10 cellular contexts compared by ENCODE assay signal in the genomic region with DNA sequence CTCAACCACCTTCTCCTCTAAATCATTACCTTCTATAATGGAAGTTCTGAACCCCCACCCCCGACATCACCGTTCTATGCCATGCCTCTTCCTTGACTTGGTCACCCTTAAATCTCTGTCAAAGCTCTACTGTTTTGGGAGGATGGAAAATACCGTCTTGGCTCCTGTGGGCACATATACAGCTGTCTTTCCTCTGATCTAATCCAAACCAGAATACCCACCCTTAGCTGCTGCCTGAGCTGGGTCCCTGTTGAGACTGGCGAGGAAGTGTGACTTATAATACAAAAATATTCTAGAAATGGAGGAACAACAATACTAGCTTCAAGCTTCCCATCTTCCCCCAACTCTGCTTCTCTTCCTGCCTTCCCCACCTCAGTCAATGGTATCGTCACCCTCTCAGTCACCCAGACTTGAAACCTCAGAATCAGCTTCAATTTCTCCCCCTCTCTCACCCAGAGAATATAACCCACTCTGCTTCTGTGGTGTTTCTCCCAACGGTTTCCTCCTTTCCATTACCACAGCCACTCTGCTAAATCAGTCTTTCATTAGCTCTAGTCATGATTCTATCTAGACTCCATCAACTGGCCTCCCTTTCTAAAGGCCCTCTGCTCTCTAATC. TPM values are rescaled to one million over a fixed set of nuclear protein-coding genes. Genes with fewer than 3 reads are reported as not detected.
DNase-seq lines count a peak whose midpoint lies in the region; ATAC-seq, FAIRE-seq and TF ChIP-seq lines count a peak whose summit lies in the region.
"Had no signal": no experiment of that assay in that cellular context is flagged by ENCODE, and none has a peak within 500 bp of the region (broad histone marks: within the 10 kb centered on the region; RNA-seq: fewer than 3 reads in every experiment).

No MANE protein-coding gene starts in this region.

- peak overlapping the region; percentile 67 for H3K4me3 ChIP-seq in BLaER1
- no peak overlapping the region for H3K4me3 ChIP-seq in K562

- TF ChIP-seq EP300 in K562 (IDR thresholded peaks at IDR 0.05; ENCODE audit: low read length) = no peak

- TF ChIP-seq POLR2A in GM19099 (IDR thresholded peaks at IDR 0.05; ENCODE audit: extremely low read depth, insufficient read length, low read depth) = peak; percentile 11
- TF ChIP-seq POLR2A in K562 (conservative IDR thresholded peaks at IDR 0.05) = no peak

- no peak for TF ChIP-seq RAD21 in K562 (CRISPR knock-in tag; conservative IDR thresholded peaks at IDR 0.05 in 1 of 2, IDR thresholded peaks at IDR 0.05 in 1 of 2)

- BruUV-seq in K562 (replicated peaks; lab: Mats Ljungman, UMichigan) = no TSS peak

- H3K27ac ChIP-seq in BLaER1 = peak overlapping the region; percentile 78
- H3K27ac ChIP-seq in K562 (ENCODE audit: extremely low read depth, low read depth, low read length) = peak overlapping the region; percentile 65

- H3K27me3 ChIP-seq in BLaER1 (peaks cover 81% of the 10 kb centered on the region), K562 (ENCODE audit: control insufficient read depth in 2 of 2, insufficient read depth in 2 of 2, low read length in 2 of 2) (no peaks in the 10 kb centered on the region)

- H3K9me3 ChIP-seq in BLaER1 = no peaks in the 10 kb centered on the region
- no peaks in the 10 kb centered on the region for H3K9me3 ChIP-seq in K562 (replicated peaks; ENCODE audit: control insufficient read depth, insufficient read depth, low read depth, low read length)

- intact Hi-C loops in K562 (cut with micrococcal nuclease) = no loop called here

- H2AFZ ChIP-seq in K562 (ENCODE audit: low read depth, low read length) = peak overlapping the region; percentile 94

- POLR2A ChIA-PET in K562 (lab: Yijun Ruan, JAX) = interaction anchor here (0.6 kb wide), 1 partner anchor 189 kb away, joined by 3 read pairs; the partner anchor contains the start of gene ITGB1BP2

- DNase-seq in K562 (ENCODE audit: extremely low read depth in 1 of 4, low spot score in 3 of 4) (no peak), medulla oblongata (ENCODE audit: extremely low spot score) (no peak), NK-92 (lab: John Stamatoyannopoulos, UW; ENCODE audit: unreplicated experiment) (no peak), mucosa of gallbladder (ENCODE audit: low spot score) (no peak), NCI-H1417 treated with DMSO at 0.1 percent for 48 hours (lab: John Stamatoyannopoulos, UW) (no peak)
- DNase-seq: amniotic stem cell had no signal

- peak overlapping the region; percentile 72 for H3K9ac ChIP-seq in BLaER1
- H3K9ac ChIP-seq in K562 (ENCODE audit: insufficient read depth in 1 of 2, low read depth in 2 of 2, low read length in 2 of 2) = peak overlapping the region in 1 of 2 experiments; percentile 63; a peak in 2 of 4 replicates

- peaks cover 7% of the 10 kb centered on the region; the same call in 2 of the 3 replicates for H3K79me2 ChIP-seq in K562 (ENCODE audit: control insufficient read depth, insufficient read depth, low read length)

- H4K20me1 ChIP-seq in BLaER1 (no peaks in the 10 kb centered on the region), K562 (replicated peaks; ENCODE audit: control insufficient read depth, insufficient read depth, low read length) (no peaks in the 10 kb centered on the region)

- FAIRE-seq in K562 (lab: Jason Lieb, UNC) = no peak

- H3K9me1 ChIP-seq in K562 (ENCODE audit: control insufficient read depth, insufficient read depth, low read length) = no peaks in the 10 kb centered on the region

- H3K4me2 ChIP-seq in BLaER1 = peak overlapping the region; percentile 86
- H3K4me2 ChIP-seq in K562 (ENCODE audit: insufficient read depth, low read length) = peak overlapping the region; percentile 88

- peaks cover 55% of the 10 kb centered on the region for H3K4me1 ChIP-seq in BLaER1
- peaks cover 19 to 51% of the 10 kb centered on the region in 2 experiments for H3K4me1 ChIP-seq in K562 (replicated peaks in 1 of 2; ENCODE audit: control insufficient read depth in 2 of 2, insufficient read depth in 2 of 2, low read length in 2 of 2)

- no peak for TF ChIP-seq CTCF in K562 (IDR thresholded peaks at IDR 0.05 in 2 of 3, conservative IDR thresholded peaks at IDR 0.05 in 1 of 3; ENCODE audit: insufficient read depth in 2 of 3, low read depth in 1 of 3, low read length in 3 of 3)

- WGBS in K562 (ENCODE audit: insufficient coverage, low coverage, missing lambda C conversion rate) = 43% methylated on average over 6 of the region's 6 CpGs

- CTCF ChIA-PET in K562 (lab: Yijun Ruan, JAX; ENCODE audit: low intra/inter-chr PET ratio) = no interaction called here

- ATAC-seq in HG03432 (IDR thresholded peaks at IDR 0.05; ENCODE audit: unreplicated experiment) = peak; percentile 32
- ATAC-seq in K562 = no peak

- in situ Hi-C loops in K562 (cut with MboI) = no loop called here

- no peaks in the 10 kb centered on the region; the same call in 1 of the 2 replicates for H3K36me3 ChIP-seq in BLaER1
- H3K36me3 ChIP-seq in K562 (ENCODE audit: control insufficient read depth, insufficient read depth, low read length) = no peaks in the 10 kb centered on the region

RNA-seq across cellular contexts. Expression of gene IL2RG, which starts 0.6 kb away (rescaled TPM):
- total RNA-seq in K562 (2011; cell fraction: chromatin; rRNA removed; ENCODE audit: low replicate concordance) = 48.6 and 70.4 TPM in 2 replicates
- total RNA-seq in K562 (2011; cell fraction: nucleolus; rRNA removed) = 91.1 and 92.7 TPM in 2 replicates
- 80.5 and 94.1 TPM in 2 replicates for total RNA-seq in K562 (2011; cell fraction: nucleoplasm; rRNA removed)
- total RNA-seq in K562 (2014; rRNA removed) = 5.5 and 7.5 TPM in 2 replicates
- 9.7 and 11.4 TPM in 2 replicates for total RNA-seq in K562 (2014; rRNA removed; fragmentation: Illumina TruSeq; extraction: Trizol)
- total RNA-seq in K562 (2015; rRNA removed; fragmentation: Illumina TruSeq; extraction: Trizol) = 6.1 and 7.5 TPM in 2 replicates
- 18.0 and 19.7 TPM in 2 replicates for total RNA-seq in K562 (2021)
- polyA plus RNA-seq in K562 (2011; rRNA removed) = 43.0 and 55.4 TPM in 2 replicates
- polyA plus RNA-seq in K562 (2011; cell fraction: cytosol; rRNA removed) = 91.9 and 138 TPM in 2 replicates
- polyA plus RNA-seq in K562 (2011; cell fraction: nucleus; rRNA removed) = 29.1 and 32.6 TPM in 2 replicates
- polyA plus RNA-seq in K562 (2012) = 17.7 and 27.6 TPM in 2 replicates
- 45.8 and 52.7 TPM in 2 replicates for polyA plus RNA-seq in K562 (2014; fragmentation: Illumina TruSeq; extraction: Trizol)
- polyA plus RNA-seq in K562 (2014; fragmentation: Nextera tagmentation; extraction: Ambion mirVana) = 10 to 100 TPM; 17.4 to 27.4 TPM
- polyA plus RNA-seq in K562 (2014; rRNA removed) = 23.9 and 25.8 TPM in 2 replicates
- 26.0 and 31.9 TPM in 2 replicates for polyA minus RNA-seq in K562 (2011; rRNA and poly(A)+ RNA removed)
- polyA minus RNA-seq in K562 (2011; cell fraction: cytosol; rRNA and poly(A)+ RNA removed) = 13.8 and 14.3 TPM in 2 replicates
- 5.9 and 9.1 TPM in 2 replicates for polyA minus RNA-seq in K562 (2011; cell fraction: nucleus; rRNA and poly(A)+ RNA removed)
- total RNA-seq in mucosa of gallbladder = 8.9 TPM

RNA-seq across cellular contexts. Expression of gene CXorf65, which starts 5.4 kb away (rescaled TPM):
- 2.9 and 8.8 TPM in 2 replicates for total RNA-seq in K562 (2011; cell fraction: chromatin; rRNA removed; ENCODE audit: low replicate concordance)
- 2.9 and 4.3 TPM in 2 replicates for total RNA-seq in K562 (2011; cell fraction: nucleolus; rRNA removed)
- 3.2 and 7.9 TPM in 2 replicates for total RNA-seq in K562 (2011; cell fraction: nucleoplasm; rRNA removed)
- total RNA-seq in K562 (2014; rRNA removed) = 2.9 and 3.1 TPM in 2 replicates
- total RNA-seq in K562 (2014; rRNA removed; fragmentation: Illumina TruSeq; extraction: Trizol) = 2.4 and 3.0 TPM in 2 replicates
- total RNA-seq in K562 (2015; rRNA removed; fragmentation: Illumina TruSeq; extraction: Trizol) = 1.8 and 2.6 TPM in 2 replicates
- 1.8 and 2.0 TPM in 2 replicates for total RNA-seq in K562 (2021)
- 0.77 and 1.9 TPM in 2 replicates for polyA plus RNA-seq in K562 (2011; rRNA removed)
- 0.45 and 0.94 TPM in 2 replicates for polyA plus RNA-seq in K562 (2011; cell fraction: cytosol; rRNA removed)
- 2.4 TPM in 2 replicates for polyA plus RNA-seq in K562 (2011; cell fraction: nucleus; rRNA removed)
- 1.2 and 3.5 TPM in 2 replicates for polyA plus RNA-seq in K562 (2012)
- 1.4 TPM in 2 replicates for polyA plus RNA-seq in K562 (2014; fragmentation: Illumina TruSeq; extraction: Trizol)
- 1 to 10 TPM; 6.8 to 8.4 TPM for polyA plus RNA-seq in K562 (2014; fragmentation: Nextera tagmentation; extraction: Ambion mirVana)
- 0.36 and 3.9 TPM in 2 replicates for polyA plus RNA-seq in K562 (2014; rRNA removed)
- polyA minus RNA-seq in K562 (2011; rRNA and poly(A)+ RNA removed) = 0.88 TPM in 1 of 2 replicates, not detected in the other
- not detected in 2 replicates for polyA minus RNA-seq in K562 (2011; cell fraction: cytosol; rRNA and poly(A)+ RNA removed)
- 2.0 TPM in 1 of 2 replicates, not detected in the other for polyA minus RNA-seq in K562 (2011; cell fraction: nucleus; rRNA and poly(A)+ RNA removed)
- not detected for total RNA-seq in mucosa of gallbladder
- total RNA-seq: kidney epithelial cell had no signal

RNA-seq across cellular contexts. Expression of gene MED12, which starts 6.4 kb away (rescaled TPM):
- total RNA-seq in K562 (2011; cell fraction: chromatin; rRNA removed; ENCODE audit: low replicate concordance) = 282 and 395 TPM in 2 replicates
- total RNA-seq in K562 (2011; cell fraction: nucleolus; rRNA removed) = 116 and 125 TPM in 2 replicates
- 127 and 134 TPM in 2 replicates for total RNA-seq in K562 (2011; cell fraction: nucleoplasm; rRNA removed)
- total RNA-seq in K562 (2014; rRNA removed) (18.4 and 23.1 TPM in 2 replicates), K562 (2014; rRNA removed; fragmentation: Illumina TruSeq; extraction: Trizol) (7.7 and 8.6 TPM in 2 replicates), K562 (2015; rRNA removed; fragmentation: Illumina TruSeq; extraction: Trizol) (7.7 and 10.3 TPM in 2 replicates), K562 (2021) (47.3 and 49.7 TPM in 2 replicates), mucosa of gallbladder (43.2 TPM)
- polyA plus RNA-seq in K562 (2011; rRNA removed) (8.5 and 19.1 TPM in 2 replicates), K562 (2014; fragmentation: Illumina TruSeq; extraction: Trizol) (26.7 and 31.0 TPM in 2 replicates), K562 (2014; fragmentation: Nextera tagmentation; extraction: Ambion mirVana) (1 to 10 TPM; 1.6 to 2.8 TPM), K562 (2014; rRNA removed) (15.6 and 17.7 TPM in 2 replicates)
- 11.3 and 12.0 TPM in 2 replicates for polyA plus RNA-seq in K562 (2011; cell fraction: cytosol; rRNA removed)
- 149 and 177 TPM in 2 replicates for polyA plus RNA-seq in K562 (2011; cell fraction: nucleus; rRNA removed)
- 27.2 and 37.7 TPM in 2 replicates for polyA plus RNA-seq in K562 (2012)
- polyA minus RNA-seq in K562 (2011; rRNA and poly(A)+ RNA removed) = 26.7 and 27.1 TPM in 2 replicates
- polyA minus RNA-seq in K562 (2011; cell fraction: cytosol; rRNA and poly(A)+ RNA removed) = 51.0 and 53.6 TPM in 2 replicates
- 58.2 and 76.0 TPM in 2 replicates for polyA minus RNA-seq in K562 (2011; cell fraction: nucleus; rRNA and poly(A)+ RNA removed)

RNA-seq across cellular contexts. Expression of gene FOXO4, which starts 16.3 kb away (rescaled TPM):
- total RNA-seq in K562 (2011; cell fraction: chromatin; rRNA removed; ENCODE audit: low replicate concordance) = 3.0 and 4.6 TPM in 2 replicates
- 2.6 and 3.7 TPM in 2 replicates for total RNA-seq in K562 (2011; cell fraction: nucleolus; rRNA removed)
- 3.4 and 4.9 TPM in 2 replicates for total RNA-seq in K562 (2011; cell fraction: nucleoplasm; rRNA removed)
- total RNA-seq in K562 (2014; rRNA removed) (11.5 and 12.8 TPM in 2 replicates), K562 (2014; rRNA removed; fragmentation: Illumina TruSeq; extraction: Trizol) (7.6 and 8.7 TPM in 2 replicates), K562 (2015; rRNA removed; fragmentation: Illumina TruSeq; extraction: Trizol) (6.4 and 8.5 TPM in 2 replicates), K562 (2021) (23.6 and 26.6 TPM in 2 replicates), mucosa of gallbladder (42.3 TPM)
- polyA plus RNA-seq in K562 (2011; rRNA removed) (5.7 and 6.0 TPM in 2 replicates), K562 (2014; fragmentation: Illumina TruSeq; extraction: Trizol) (18.5 and 19.1 TPM in 2 replicates), K562 (2014; fragmentation: Nextera tagmentation; extraction: Ambion mirVana) (under 1 TPM; 0.13 to 0.14 TPM), K562 (2014; rRNA removed) (11.0 and 12.8 TPM in 2 replicates)
- 8.8 and 15.6 TPM in 2 replicates for polyA plus RNA-seq in K562 (2011; cell fraction: cytosol; rRNA removed)
- 4.5 and 8.3 TPM in 2 replicates for polyA plus RNA-seq in K562 (2011; cell fraction: nucleus; rRNA removed)
- polyA plus RNA-seq in K562 (2012) = 11.1 and 14.8 TPM in 2 replicates
- 2.8 TPM in 2 replicates for polyA minus RNA-seq in K562 (2011; rRNA and poly(A)+ RNA removed)
- 5.7 and 7.5 TPM in 2 replicates for polyA minus RNA-seq in K562 (2011; cell fraction: cytosol; rRNA and poly(A)+ RNA removed)
- 1.1 and 1.9 TPM in 2 replicates for polyA minus RNA-seq in K562 (2011; cell fraction: nucleus; rRNA and poly(A)+ RNA removed)

RNA-seq across cellular contexts. Expression of gene NLGN3, which starts 32.7 kb away (rescaled TPM):
- total RNA-seq in K562 (2011; cell fraction: chromatin; rRNA removed; ENCODE audit: low replicate concordance) = 5.1 and 6.6 TPM in 2 replicates
- 2.7 and 2.8 TPM in 2 replicates for total RNA-seq in K562 (2011; cell fraction: nucleolus; rRNA removed)
- total RNA-seq in K562 (2011; cell fraction: nucleoplasm; rRNA removed) = 2.7 and 4.0 TPM in 2 replicates
- total RNA-seq in K562 (2014; rRNA removed) = 0.05 and 0.12 TPM in 2 replicates
- 0.22 TPM in 2 replicates for total RNA-seq in K562 (2014; rRNA removed; fragmentation: Illumina TruSeq; extraction: Trizol)
- 0.23 and 0.25 TPM in 2 replicates for total RNA-seq in K562 (2015; rRNA removed; fragmentation: Illumina TruSeq; extraction: Trizol)
- total RNA-seq in K562 (2021) = 0.69 TPM in 2 replicates
- polyA plus RNA-seq in K562 (2011; rRNA removed) = 0.40 and 0.79 TPM in 2 replicates
- polyA plus RNA-seq in K562 (2011; cell fraction: cytosol; rRNA removed) = 0.53 and 0.58 TPM in 2 replicates
- 3.3 and 4.5 TPM in 2 replicates for polyA plus RNA-seq in K562 (2011; cell fraction: nucleus; rRNA removed)
- 0.35 and 1.5 TPM in 2 replicates for polyA plus RNA-seq in K562 (2012)
- polyA plus RNA-seq in K562 (2014; fragmentation: Illumina TruSeq; extraction: Trizol) = 0.65 and 0.80 TPM in 2 replicates
- polyA plus RNA-seq in K562 (2014; fragmentation: Nextera tagmentation; extraction: Ambion mirVana) = under 1 TPM; 0.03 to 0.11 TPM
- 0.81 and 0.86 TPM in 2 replicates for polyA plus RNA-seq in K562 (2014; rRNA removed)
- polyA minus RNA-seq in K562 (2011; rRNA and poly(A)+ RNA removed) = 0.42 TPM in 2 replicates
- polyA minus RNA-seq in K562 (2011; cell fraction: cytosol; rRNA and poly(A)+ RNA removed) = 0.55 TPM in 1 of 2 replicates, not detected in the other
- 0.54 and 0.78 TPM in 2 replicates for polyA minus RNA-seq in K562 (2011; cell fraction: nucleus; rRNA and poly(A)+ RNA removed)
- total RNA-seq in mucosa of gallbladder = 2.5 TPM
